In the genomic region with DNA sequence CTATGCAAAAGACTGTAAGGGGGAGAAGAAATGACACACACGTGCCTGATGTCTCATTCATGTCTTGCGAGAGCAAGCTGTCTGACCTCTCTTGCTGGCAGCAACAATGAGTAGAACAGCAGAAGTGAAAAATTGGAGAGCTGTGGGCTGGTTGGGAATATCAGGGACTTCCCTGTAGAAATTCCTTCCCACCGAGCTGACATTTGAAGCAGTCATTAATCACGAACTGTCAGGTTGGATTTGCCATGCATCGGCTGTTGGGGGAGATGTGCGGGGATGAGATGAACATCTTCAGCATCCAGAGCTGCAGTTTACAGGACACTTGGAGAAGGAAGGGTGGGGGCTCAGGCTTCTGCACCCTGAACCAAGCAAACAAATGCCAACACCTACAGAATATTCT, we compare ENCODE assay signal across 26 cellular contexts.
"Had no signal": no experiment of that assay in that cellular context is flagged by ENCODE, and none has a peak within 500 bp of the region (broad histone marks: within the 10 kb centered on the region; RNA-seq: fewer than 3 reads in every experiment).

No MANE protein-coding gene starts in this region.

- DNase-seq: naive thymus-derived CD4-positive, alpha-beta T cell; nephron progenitor cell; occipital lobe; ovary; posterior cingulate gyrus; right cardiac atrium; right lobe of liver; sigmoid colon; small intestine; stimulated activated CD4-positive, alpha-beta T cell treated with anti-CD3 and anti-CD28 coated beads, Interleukin-15, amount 100 ng/mL, for 24 hours; stimulated activated CD4-positive, alpha-beta T cell treated with anti-CD3 and anti-CD28 coated beads, Interleukin-2, amount 100 ng/mL, for 24 hours; stimulated activated CD4-positive, alpha-beta T cell treated with anti-CD3 and anti-CD28 coated beads, Interleukin-2, amount 100 ng/mL, for 48 hours; stimulated activated CD4-positive, alpha-beta T cell treated with anti-CD3 and anti-CD28 coated beads, Interleukin-4, amount 100 ng/mL, for 24 hours; stimulated activated naive B cell treated with anti-CD40 and anti-IgM and Interleukin-4, amounts not matched to agents 10 μg/mL and 1 μg/mL and 100 μg/mL, for 72 hours; stimulated activated naive CD4-positive, alpha-beta T cell treated with Interleukin-2 at 50 U/mL for 16 hours; stomach; thyroid gland; trophoblast cell; upper lobe of left lung had no signal

- H3K9ac ChIP-seq: neural progenitor cell, parathyroid adenoma had no signal

- H3K4me1 ChIP-seq: neural progenitor cell, parathyroid adenoma, right lobe of liver, sigmoid colon, stomach, thyroid gland, tibial nerve, upper lobe of left lung, vagina had no signal

- H3K4me2 ChIP-seq: neural progenitor cell had no signal

- H3K27me3 ChIP-seq: ovary, thyroid gland, tibial nerve, upper lobe of left lung, vagina had no signal

- H2AFZ ChIP-seq: neural progenitor cell, parathyroid adenoma had no signal

- H3K36me3 ChIP-seq: neural progenitor cell, ovary, right lobe of liver, sigmoid colon, stomach, thyroid gland, tibial nerve, upper lobe of left lung, vagina had no signal

- H3K9me3 ChIP-seq: ovary, right lobe of liver, sigmoid colon, stomach, thoracic aorta, thyroid gland, tibial nerve, upper lobe of left lung, vagina had no signal

- H3K27ac ChIP-seq: neural progenitor cell, ovary, parathyroid adenoma, right lobe of liver, sigmoid colon, stomach, thoracic aorta, thyroid gland, tibial nerve, upper lobe of left lung, vagina had no signal

- H3K79me2 ChIP-seq: parathyroid adenoma had no signal

- ATAC-seq: naive thymus-derived CD4-positive, alpha-beta T cell; natural killer cell treated with Interleukin-12 subunit alpha and Interleukin-12 subunit beta and Interleukin-15 and Interleukin-18, amount 100 ng/mL, for 72 hours; right cardiac atrium; right lobe of liver; stimulated activated effector memory CD8-positive, alpha-beta T cell treated with anti-CD3 and anti-CD28 coated beads, Interleukin-12 subunit alpha, Interleukin-12 subunit beta, amount 100 ng/mL, for 72 hours; stimulated activated naive B cell treated with anti-CD40 and anti-IgM and Interleukin-4, amounts not matched to agents 10 μg/mL and 1 μg/mL and 100 μg/mL, for 72 hours had no signal

- H3K4me3 ChIP-seq: neural progenitor cell, ovary, right lobe of liver, sigmoid colon, stomach, thoracic aorta, thyroid gland, tibial nerve, upper lobe of left lung, vagina had no signal

- FAIRE-seq: small intestine had no signal
